ENCODE assay signal across 8 cellular contexts in genomic region chr2:58046335-58046584, GRCh38. TPM values are rescaled to one million over a fixed set of nuclear protein-coding genes. Genes with fewer than 3 reads are reported as not detected.
DNase-seq lines count a peak whose midpoint lies in the region; ATAC-seq and TF ChIP-seq lines count a peak whose summit lies in the region.

No MANE protein-coding gene starts in this region.

- H3K9me3 ChIP-seq in MM.1S (replicated peaks; ENCODE audit: insufficient read depth, low read length): no peaks in the 10 kb centered on the region

- H4K20me1 ChIP-seq in MM.1S (ENCODE audit: insufficient read depth, low read length): no peaks in the 10 kb centered on the region

- H3K4me2 ChIP-seq in MM.1S (ENCODE audit: low read depth, low read length): peak overlapping the region; percentile 86

- peak overlapping the region; percentile 54 for H2AFZ ChIP-seq in MM.1S (ENCODE audit: low read length)

- H3F3A ChIP-seq in MM.1S (ENCODE audit: insufficient read depth, low read length): peaks cover 29% of the 10 kb centered on the region

- peak; percentile 18 for ATAC-seq in GM18873 (IDR thresholded peaks at IDR 0.05; ENCODE audit: low FRiP score, unreplicated experiment)
- peak; percentile 39 for ATAC-seq in omental fat pad (ENCODE audit: low FRiP score)

- H3K79me2 ChIP-seq in MM.1S (ENCODE audit: low read length): peaks cover 25% of the 10 kb centered on the region

- H3K9ac ChIP-seq in MM.1S (ENCODE audit: low read length): peak overlapping the region; percentile 95

- no peaks in the 10 kb centered on the region for H3K9me2 ChIP-seq in MM.1S (replicated peaks; ENCODE audit: insufficient read depth, low read length)

- peak overlapping the region; percentile 97 for H3K27ac ChIP-seq in MM.1S (ENCODE audit: low read length)
- peak overlapping the region; percentile 85 for H3K27ac ChIP-seq in epithelial cell of prostate

- TF ChIP-seq CTCF in MM.1S (IDR thresholded peaks at IDR 0.05; ENCODE audit: low read length): no peak
- TF ChIP-seq CTCF in omental fat pad (IDR thresholded peaks at IDR 0.05): no peak

- H3K4me1 ChIP-seq in MM.1S (ENCODE audit: low read length): peaks cover 17% of the 10 kb centered on the region

- H3K4me3 ChIP-seq in MM.1S (ENCODE audit: low read length): peak overlapping the region; percentile 63

- DNase-seq in MM.1S (no peak), epithelial cell of prostate (ENCODE audit: low read depth, low spot score) (no peak), omental fat pad (ENCODE audit: low spot score) (no peak), D341Med (ENCODE audit: low spot score) (no peak), NCI-H1930 (lab: John Stamatoyannopoulos, UW) (no peak), SIG-M5 treated with dmso at 0.1 percent for 504 hours (lab: John Stamatoyannopoulos, UW; ENCODE audit: unreplicated experiment) (no peak), NCI-H2107 treated with DMSO at 0.1 percent for 48 hours (lab: John Stamatoyannopoulos, UW; ENCODE audit: unreplicated experiment) (no peak)

- H3K36me3 ChIP-seq in MM.1S (replicated peaks; ENCODE audit: insufficient read depth, low read length): no peaks in the 10 kb centered on the region; the same call in 1 of the 2 replicates

- H3K27me3 ChIP-seq in MM.1S (replicated peaks; ENCODE audit: insufficient read depth, low read length): no peaks in the 10 kb centered on the region

RNA-seq across cellular contexts. Expression of gene VRK2, which starts 0.3 kb away (rescaled TPM):
- total RNA-seq in omental fat pad: 10 to 100 TPM; 16.1 to 24.6 (median 18.7) TPM
